Comparison of ENCODE assay signal across 16 cellular contexts in genomic region chr6:93407186-93407585, GRCh38. TPM values are rescaled to one million over a fixed set of nuclear protein-coding genes. Genes with fewer than 3 reads are reported as not detected.
A peak's percentile ranks its signal among the peaks of the same experiment; 100 is the strongest.
DNase-seq lines count a peak whose midpoint lies in the region; ATAC-seq and FAIRE-seq lines count a peak whose summit lies in the region.
"Had no signal": no experiment of that assay in that cellular context is flagged by ENCODE, and none has a peak within 500 bp of the region (broad histone marks: within the 10 kb centered on the region; RNA-seq: fewer than 3 reads in every experiment).

No MANE protein-coding gene starts in this region.

- H3K27ac ChIP-seq in small intestine (ENCODE audit: low read depth in 1 of 2, low read length in 1 of 2) = no peak overlapping the region
- H3K27ac ChIP-seq: GM23248, PC-9 had no signal

- H3K36me3 ChIP-seq in small intestine (ENCODE audit: control insufficient read depth in 2 of 2, insufficient read depth in 2 of 2, low read length in 2 of 2) = no peaks in the 10 kb centered on the region

- no peaks in the 10 kb centered on the region for H3K4me1 ChIP-seq in small intestine (ENCODE audit: control insufficient read depth in 2 of 2, insufficient read depth in 1 of 2, low read depth in 1 of 2, low read length in 1 of 2)

- DNase-seq in NCI-H2196 (lab: John Stamatoyannopoulos, UW; ENCODE audit: unreplicated experiment) (peak; percentile 55), NCI-H2196 treated with DMSO at 0.1 percent for 48 hours (lab: John Stamatoyannopoulos, UW; ENCODE audit: unreplicated experiment) (no peak), NCI-H748 treated with DMSO at 0.1 percent for 48 hours (lab: John Stamatoyannopoulos, UW) (peak; percentile 52), fibroblast of gingiva (ENCODE audit: low read depth) (peak; percentile 2), small intestine (peak; percentile 6), COLO829 (ENCODE audit: low spot score) (no peak)
- no peak for DNase-seq in stimulated activated naive CD8-positive, alpha-beta T cell treated with anti-CD3 and anti-CD28 coated beads, Interleukin-15, Interleukin-2, amounts not matched to agents 100 U/mL and 50 U/mL, for 24 hours
- DNase-seq: activated gamma-delta T cell treated with Interleukin-2 at 50 U/mL for 16 hours; Calu3; GM23248; MM.1S; PC-9; stimulated activated CD8-positive, alpha-beta memory T cell treated with anti-CD3 and anti-CD28 coated beads, Interleukin-4, amount 100 ng/mL, for 48 hours; T-helper 17 cell had no signal

- WGBS in small intestine, 3 donors = 79 to 81% (median 79%) methylated on average over 1 of the region's 1 CpG

- no peak for FAIRE-seq in small intestine (lab: Jason Lieb, UNC)
- FAIRE-seq: urothelium cell line had no signal

- H3K9me3 ChIP-seq in small intestine (ENCODE audit: control insufficient read depth, low read depth) = no peaks in the 10 kb centered on the region

- ATAC-seq in stimulated activated naive CD8-positive, alpha-beta T cell treated with anti-CD3 and anti-CD28 coated beads, Interleukin-15, Interleukin-2, amounts not matched to agents 100 U/mL and 50 U/mL, for 24 hours = no peak
- ATAC-seq in HG02970 (IDR thresholded peaks at IDR 0.05; ENCODE audit: low FRiP score, unreplicated experiment) = no peak
- ATAC-seq: T-helper 17 cell had no signal

- no peaks in the 10 kb centered on the region for H3K27me3 ChIP-seq in small intestine (ENCODE audit: control insufficient read depth in 2 of 2, insufficient read depth in 2 of 2, low read length in 2 of 2)

- no peak overlapping the region for H3K4me3 ChIP-seq in small intestine (ENCODE audit: low read depth in 1 of 2, low read length in 2 of 2)
- H3K4me3 ChIP-seq: GM23248, PC-9 had no signal

RNA-seq across cellular contexts. Expression of gene EPHA7, which starts 12.2 kb away (rescaled TPM):
- 1 to 10 TPM in 1 of 3 donors, under 1 TPM in 1, not detected in 1; 0.27 to 1.1 TPM for polyA plus RNA-seq in small intestine
- polyA plus RNA-seq: GM23248 had no signal

Comparison
In these comparisons a context has a peak if more than half of its experiments do, and no peak if none do; other contexts are left out.
1. DNase-seq: peak in NCI-H2196 (single experiment), NCI-H748 treated with DMSO at 0.1 percent for 48 hours (single experiment), fibroblast of gingiva (single experiment) and small intestine (single experiment); none in NCI-H2196 treated with DMSO at 0.1 percent for 48 hours (single experiment), stimulated activated naive CD8-positive, alpha-beta T cell treated with anti-CD3 and anti-CD28 coated beads, Interleukin-15, Interleukin-2, amounts not matched to agents 100 U/mL and 50 U/mL, for 24 hours (single experiment) and COLO829 (single experiment).